ENCODE assay signal across 27 cellular contexts in the genomic region with DNA sequence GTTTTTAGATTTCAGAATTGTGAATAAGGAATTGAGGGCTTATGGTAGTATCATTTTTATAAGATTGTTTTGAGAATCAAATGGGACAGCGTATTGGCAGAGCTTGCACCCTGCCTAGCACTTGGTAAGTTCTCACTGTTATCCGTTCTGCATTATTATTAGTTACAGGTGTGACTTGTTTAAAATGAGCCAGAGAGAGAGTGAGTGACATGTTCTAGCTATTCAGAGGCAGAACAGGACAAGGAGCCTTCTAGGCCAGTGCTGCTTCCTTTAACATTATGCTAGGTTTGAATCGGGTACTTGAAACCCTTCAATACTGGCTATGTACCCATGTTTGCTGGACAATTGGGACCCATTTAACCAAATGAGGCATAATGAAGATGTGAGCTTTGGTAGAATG.
"Had no signal": no experiment of that assay in that cellular context is flagged by ENCODE, and none has a peak within 500 bp of the region (broad histone marks: within the 10 kb centered on the region; RNA-seq: fewer than 3 reads in every experiment).

No MANE protein-coding gene starts in this region.

- H3K27ac Mint-ChIP-seq: effector memory CD8-positive, alpha-beta T cell; immature natural killer cell; mesothelial cell of epicardium; natural killer cell treated with Interleukin-12 subunit alpha and Interleukin-12 subunit beta and Interleukin-15 and Interleukin-18, amount 100 ng/mL, for 72 hours; stimulated activated effector memory CD8-positive, alpha-beta T cell treated with anti-CD3 and anti-CD28 coated beads, Interleukin-12 subunit alpha, Interleukin-12 subunit beta, amount 100 ng/mL, for 72 hours had no signal

- H3K36me3 ChIP-seq: esophagus squamous epithelium, neutrophil, pancreas, sigmoid colon, stomach, thyroid gland, vagina had no signal

- H3K4me3 ChIP-seq: esophagus squamous epithelium, mucosa of descending colon, pancreas, sigmoid colon, stomach, thyroid gland, vagina had no signal

- ATAC-seq: effector memory CD8-positive, alpha-beta T cell; mucosa of descending colon; natural killer cell treated with Interleukin-12 subunit alpha and Interleukin-12 subunit beta and Interleukin-15 and Interleukin-18, amount 100 ng/mL, for 72 hours; pancreas; stimulated activated effector memory CD8-positive, alpha-beta T cell treated with anti-CD3 and anti-CD28 coated beads, Interleukin-12 subunit alpha, Interleukin-12 subunit beta, amount 100 ng/mL, for 72 hours had no signal

- H3K4me1 Mint-ChIP-seq: immature natural killer cell; neural crest cell; stimulated activated effector memory CD8-positive, alpha-beta T cell treated with anti-CD3 and anti-CD28 coated beads, Interleukin-12 subunit alpha, Interleukin-12 subunit beta, amount 100 ng/mL, for 72 hours had no signal

- H3K27me3 Mint-ChIP-seq: effector memory CD8-positive, alpha-beta T cell; naive B cell; natural killer cell treated with Interleukin-12 subunit alpha and Interleukin-12 subunit beta and Interleukin-15 and Interleukin-18, amount 100 ng/mL, for 72 hours had no signal

- H3K27me3 ChIP-seq: esophagus squamous epithelium, neutrophil, pancreas, sigmoid colon, stomach, thyroid gland, vagina had no signal

- H3K4me1 ChIP-seq: pancreas, sigmoid colon, stomach, thyroid gland, vagina had no signal

- H3K27ac ChIP-seq: esophagus squamous epithelium, neutrophil, pancreas, sigmoid colon, stomach, thyroid gland, vagina had no signal

- H3K9me3 Mint-ChIP-seq: immature natural killer cell; natural killer cell treated with Interleukin-12 subunit alpha and Interleukin-12 subunit beta and Interleukin-15 and Interleukin-18, amount 100 ng/mL, for 72 hours had no signal

- H3K36me3 Mint-ChIP-seq: immature natural killer cell; stimulated activated effector memory CD8-positive, alpha-beta T cell treated with anti-CD3 and anti-CD28 coated beads, Interleukin-12 subunit alpha, Interleukin-12 subunit beta, amount 100 ng/mL, for 72 hours had no signal

- DNase-seq: cortex of kidney; effector memory CD8-positive, alpha-beta T cell; erythroblast; esophagus squamous epithelium; foreskin melanocyte; head of caudate nucleus; hippocampal formation; immature natural killer cell; islet precursor cell; kidney glomerular epithelial cell; mesenchymal stem cell; mucosa of descending colon; naive B cell; pancreas; sigmoid colon; stimulated activated CD4-positive, alpha-beta T cell treated with anti-CD3 and anti-CD28 coated beads, Interleukin-2, amount 100 ng/mL, for 24 hours; stimulated activated CD4-positive, alpha-beta T cell treated with anti-CD3 and anti-CD28 coated beads, Interleukin-4, amount 100 ng/mL, for 24 hours; stimulated activated naive CD4-positive, alpha-beta T cell treated with Interleukin-2 at 50 U/mL for 16 hours; stomach; thyroid gland; trophoblast cell had no signal

- H3K4me3 Mint-ChIP-seq: effector memory CD8-positive, alpha-beta T cell; immature natural killer cell; mesothelial cell of epicardium; naive B cell; natural killer cell treated with Interleukin-12 subunit alpha and Interleukin-12 subunit beta and Interleukin-15 and Interleukin-18, amount 100 ng/mL, for 72 hours; neural crest cell; stimulated activated effector memory CD8-positive, alpha-beta T cell treated with anti-CD3 and anti-CD28 coated beads, Interleukin-12 subunit alpha, Interleukin-12 subunit beta, amount 100 ng/mL, for 72 hours had no signal

- H3K9me3 ChIP-seq: esophagus squamous epithelium, mucosa of descending colon, neutrophil, pancreas, sigmoid colon, stomach, thyroid gland, vagina had no signal
